8 cellular contexts compared by ENCODE assay signal in genomic region chr15:74958908-74959642, GRCh38. TPM values are rescaled to one million over a fixed set of nuclear protein-coding genes. Genes with fewer than 3 reads are reported as not detected.
DNase-seq lines count a peak whose midpoint lies in the region; ATAC-seq, FAIRE-seq and TF ChIP-seq lines count a peak whose summit lies in the region.

No MANE protein-coding gene starts in this region.

- 94% methylated on average over 49 of the region's 51 CpGs for WGBS in A549 (ENCODE audit: missing lambda C conversion rate)
- WGBS in IMR-90 (ENCODE audit: extremely low coverage in 2 of 2, insufficient read length in 1 of 2), 2 experiments, result 5% methylated on average over 25 of the region's 51 CpGs; no CpG with 5 or more reads in 1 of the 2 experiments

- DNase-seq in A549 (ENCODE audit: low read depth in 1 of 2, low spot score in 1 of 2) (no peak), IMR-90 (no peak), amygdala (lab: John Stamatoyannopoulos, UW) (no peak), mesenteric fat pad (ENCODE audit: low spot score) (no peak), SIG-M5 (lab: John Stamatoyannopoulos, UW) (no peak), NCI-H1930 (lab: John Stamatoyannopoulos, UW) (no peak)
- no peak for DNase-seq in effector memory CD8-positive, alpha-beta T cell
- DNase-seq in naive thymus-derived CD8-positive, alpha-beta T cell, result peak in 1 of 10 donors; percentile 8

- no peak for FAIRE-seq in A549 (lab: Jason Lieb, UNC)

- H4K20me1 ChIP-seq in IMR-90 (ENCODE audit: insufficient read depth, low read length), result no peaks in the 10 kb centered on the region; the same call in 1 of the 2 replicates

- H3K36me3 ChIP-seq in IMR-90 (ENCODE audit: control insufficient read depth, insufficient read depth, low read length), result no peaks in the 10 kb centered on the region

- in situ Hi-C loops in IMR-90 (cut with MboI; ENCODE audit: low sequenced_read_pairs), result no loop called here

- H3K4me3 Mint-ChIP-seq in effector memory CD8-positive, alpha-beta T cell, result peak overlapping the region; percentile 51 to 74
- peak overlapping the region in 9 of 10 donors; percentile 55 to 78 (median 70) for H3K4me3 Mint-ChIP-seq in naive thymus-derived CD8-positive, alpha-beta T cell

- no peak overlapping the region for H3K14ac ChIP-seq in IMR-90 (replicated peaks; ENCODE audit: low read depth, low read length)

- H3K79me1 ChIP-seq in IMR-90 (ENCODE audit: low read depth in 1 of 2, low read length in 2 of 2), result no peaks in the 10 kb centered on the region

- H4K8ac ChIP-seq in IMR-90 (ENCODE audit: low read depth in 2 of 2, low read length in 2 of 2), result no peak overlapping the region

- no peaks in the 10 kb centered on the region for H3K9me3 Mint-ChIP-seq in effector memory CD8-positive, alpha-beta T cell
- H3K9me3 Mint-ChIP-seq in naive thymus-derived CD8-positive, alpha-beta T cell, result no peaks in the 10 kb centered on the region

- intact Hi-C loops in IMR-90 (cut with micrococcal nuclease), result loop anchor here (10.0 kb wide), 1 partner anchor 584 kb away; no protein-coding TSS in a partner anchor

- TF ChIP-seq POLR2A in A549 (IDR thresholded peaks at IDR 0.05; ENCODE audit: low read length) (no peak), IMR-90 (IDR thresholded peaks at IDR 0.05; ENCODE audit: low read depth, low read length) (no peak)

- ATAC-seq in A549 (no peak), IMR-90 (ENCODE audit: low read depth) (no peak)
- ATAC-seq in effector memory CD8-positive, alpha-beta T cell (replicated peaks), result no peak
- no peak for ATAC-seq in naive thymus-derived CD8-positive, alpha-beta T cell

- no TSS peak for BruUV-seq in IMR-90 (replicated peaks; lab: Mats Ljungman, UMichigan)

- H2AK5ac ChIP-seq in IMR-90 (ENCODE audit: low read depth, low read length), result no peak overlapping the region

- H3K56ac ChIP-seq in IMR-90 (ENCODE audit: extremely low read depth, insufficient read depth, low read length), result no peak overlapping the region

- H3K36me3 Mint-ChIP-seq in effector memory CD8-positive, alpha-beta T cell (ENCODE audit: insufficient read depth), result no peaks in the 10 kb centered on the region
- peaks cover 0 to 2% (median 0%) of the 10 kb centered on the region in 3 donors for H3K36me3 Mint-ChIP-seq in naive thymus-derived CD8-positive, alpha-beta T cell

- H3K4ac ChIP-seq in IMR-90 (ENCODE audit: low read depth, low read length), result no peak overlapping the region

- no peak overlapping the region for H3K9ac ChIP-seq in IMR-90 (ENCODE audit: low read depth, low read length)

- no peak for TF ChIP-seq EP300 in A549 (IDR thresholded peaks at IDR 0.05)

- no peak overlapping the region for H2AK9ac ChIP-seq in IMR-90 (replicated peaks; ENCODE audit: low read depth, low read length, poor library complexity)

- no peaks in the 10 kb centered on the region for H3K9me1 ChIP-seq in IMR-90 (ENCODE audit: insufficient read depth, low read length)

- H3K23ac ChIP-seq in IMR-90 (ENCODE audit: low read depth, low read length), result no peak overlapping the region

- H3K4me2 ChIP-seq in A549 (peak overlapping the region; percentile 78), IMR-90 (ENCODE audit: low read depth, low read length) (no peak overlapping the region)

- no peak overlapping the region for H3K27ac Mint-ChIP-seq in effector memory CD8-positive, alpha-beta T cell
- H3K27ac Mint-ChIP-seq in naive thymus-derived CD8-positive, alpha-beta T cell, result peak overlapping the region in 2 of 10 donors; percentile 48 to 59

- POLR2A ChIA-PET in A549 (lab: Yijun Ruan, JAX), result interaction anchor here (0.6 to 2.8 kb wide), 2 partner anchors 12 to 21 kb away, joined by 3 to 24 read pairs; partner anchors contain the start of gene COX5A
- POLR2A ChIA-PET in IMR-90 (lab: Charles Lee; ENCODE audit: unreplicated experiment), result no interaction called here
- POLR2A ChIA-PET in naive thymus-derived CD8-positive, alpha-beta T cell (lab: Charles Lee), result interaction anchor here (1.1 kb wide), 1 partner anchor 154 kb away, joined by 3 read pairs; no protein-coding TSS in a partner anchor

- TF ChIP-seq CTCF in A549 (IDR thresholded peaks at IDR 0.05), result no peak
- no peak for TF ChIP-seq CTCF in IMR-90 (conservative IDR thresholded peaks at IDR 0.05; ENCODE audit: low read depth, low read length)

- peak overlapping the region; percentile 82 to 92; a peak in 4 of 6 replicates for H3K27ac ChIP-seq in A549
- no peak overlapping the region for H3K27ac ChIP-seq in IMR-90 (ENCODE audit: insufficient read depth, low read length)

- dilution Hi-C loops in IMR-90 (cut with HindIII; ENCODE audit: low sequenced_read_pairs, unreplicated experiment), result no loop called here

- no peak overlapping the region for H2BK20ac ChIP-seq in IMR-90 (ENCODE audit: low read depth, low read length)

- H3K4me3 ChIP-seq in A549 (peak overlapping the region; percentile 53; the same call in 1 of the 3 replicates), IMR-90 (ENCODE audit: insufficient read depth, low read depth, low read length) (no peak overlapping the region)

- H3K4me1 Mint-ChIP-seq in effector memory CD8-positive, alpha-beta T cell (ENCODE audit: low read depth in 2 of 2), result peaks cover 6 to 15% of the 10 kb centered on the region in 2 donors
- peaks cover 9 to 40% (median 32%) of the 10 kb centered on the region in 4 donors for H3K4me1 Mint-ChIP-seq in naive thymus-derived CD8-positive, alpha-beta T cell

- CTCF ChIA-PET in A549 (lab: Yijun Ruan, JAX) (interaction anchor here (0.6 to 7.9 kb wide), 8 partner anchors 9 to 357 kb away, joined by 3 to 54 read pairs (median 3); no protein-coding TSS in a partner anchor), IMR-90 (lab: Yijun Ruan, JAX) (interaction anchor here (1.1 kb wide), 1 partner anchor 9 kb away, joined by 4 read pairs; no protein-coding TSS in a partner anchor)

- H3K9me3 ChIP-seq in A549 (no peaks in the 10 kb centered on the region), IMR-90 (ENCODE audit: control insufficient read depth, insufficient read depth, low read length) (no peaks in the 10 kb centered on the region)

- H3K4me1 ChIP-seq in A549, result peaks cover 38% of the 10 kb centered on the region
- H3K4me1 ChIP-seq in IMR-90 (ENCODE audit: control insufficient read depth, insufficient read depth, low read length), result peaks cover 8% of the 10 kb centered on the region; the same call in 1 of the 2 replicates

- H4K5ac ChIP-seq in IMR-90 (ENCODE audit: low read depth, low read length), result no peak overlapping the region

- H3K27me3 ChIP-seq in IMR-90 (ENCODE audit: control insufficient read depth, insufficient read depth, low read length), result peaks cover 53% of the 10 kb centered on the region

- no peak for TF ChIP-seq RAD21 in A549 (conservative IDR thresholded peaks at IDR 0.05 in 1 of 2, IDR thresholded peaks at IDR 0.05 in 1 of 2)
- no peak for TF ChIP-seq RAD21 in IMR-90 (IDR thresholded peaks at IDR 0.05; ENCODE audit: low read length)

- H4K91ac ChIP-seq in IMR-90 (ENCODE audit: insufficient read depth, low read depth, low read length), result no peak overlapping the region

- peaks cover 34 to 58% of the 10 kb centered on the region in 2 donors for H3K27me3 Mint-ChIP-seq in effector memory CD8-positive, alpha-beta T cell
- peaks cover 10 to 36% (median 31%) of the 10 kb centered on the region in 5 donors for H3K27me3 Mint-ChIP-seq in naive thymus-derived CD8-positive, alpha-beta T cell

- H3K18ac ChIP-seq in IMR-90 (ENCODE audit: low read depth, low read length), result no peak overlapping the region

- no peak overlapping the region for H2BK120ac ChIP-seq in IMR-90 (ENCODE audit: low read depth, low read length)

- H2AFZ ChIP-seq in IMR-90 (replicated peaks; ENCODE audit: low read length, poor library complexity), result peak overlapping the region; percentile 69

- H2BK5ac ChIP-seq in IMR-90 (ENCODE audit: low read depth, low read length, poor library complexity, severe bottlenecking), result no peak overlapping the region

- H2BK15ac ChIP-seq in IMR-90 (ENCODE audit: low read depth, low read length), result no peak overlapping the region

RNA-seq across cellular contexts. Expression of gene RPP25, which starts 2.5 kb away (rescaled TPM):
- polyA plus RNA-seq in A549 (2011; rRNA removed) (8.8 and 9.3 TPM in 2 replicates), A549 (2017; fragmentation: RNase III; extraction: RNeasy Plus Mini Kit Qiagen cat#74134 plus additional on column Dnase treatment) (12.2 to 13.7 TPM (median 13.0 TPM) in 3 replicates), IMR-90 (2012; rRNA removed) (0.36 and 0.38 TPM in 2 replicates)
- polyA plus RNA-seq in A549 (2012; cell fraction: cytosol; rRNA removed), result 13.0 and 19.3 TPM in 2 replicates
- 11.3 and 14.5 TPM in 2 replicates for polyA plus RNA-seq in A549 (2012; cell fraction: nucleus; rRNA removed)
- 6.7 and 7.0 TPM in 2 replicates for polyA minus RNA-seq in A549 (2011; rRNA and poly(A)+ RNA removed)
- total RNA-seq in IMR-90 (2012; rRNA removed) (under 0.01 and 0.18 TPM in 2 replicates), mesenteric fat pad (10.7 TPM)
- 0.47 and 0.49 TPM in 2 replicates for polyA plus RNA-seq in IMR-90 (2012; cell fraction: cytosol; rRNA removed)
- polyA plus RNA-seq in IMR-90 (2012; cell fraction: nucleus; rRNA removed; ENCODE audit: low replicate concordance), result 0.19 and 0.23 TPM in 2 replicates
- total RNA-seq in naive thymus-derived CD8-positive, alpha-beta T cell, result 1 to 10 TPM; 3.8 to 4.1 TPM
- polyA plus RNA-seq in naive thymus-derived CD8-positive, alpha-beta T cell, result 1 to 10 TPM; 2.8 to 4.3 (median 4.2) TPM

RNA-seq across cellular contexts. Expression of gene COX5A, which starts 21.2 kb away (rescaled TPM):
- polyA plus RNA-seq in A549 (2011; rRNA removed) (328 and 391 TPM in 2 replicates), A549 (2017; fragmentation: RNase III; extraction: RNeasy Plus Mini Kit Qiagen cat#74134 plus additional on column Dnase treatment) (478 to 481 TPM (median 481 TPM) in 3 replicates), IMR-90 (2012; rRNA removed) (135 and 141 TPM in 2 replicates)
- polyA plus RNA-seq in A549 (2012; cell fraction: cytosol; rRNA removed), result 388 and 399 TPM in 2 replicates
- polyA plus RNA-seq in A549 (2012; cell fraction: nucleus; rRNA removed), result 232 and 279 TPM in 2 replicates
- polyA minus RNA-seq in A549 (2011; rRNA and poly(A)+ RNA removed), result 63.2 and 69.8 TPM in 2 replicates
- total RNA-seq in IMR-90 (2012; rRNA removed) (24.7 and 39.8 TPM in 2 replicates), mesenteric fat pad (175 TPM)
- 167 and 235 TPM in 2 replicates for polyA plus RNA-seq in IMR-90 (2012; cell fraction: cytosol; rRNA removed)
- 76.5 and 78.8 TPM in 2 replicates for polyA plus RNA-seq in IMR-90 (2012; cell fraction: nucleus; rRNA removed; ENCODE audit: low replicate concordance)
- total RNA-seq in naive thymus-derived CD8-positive, alpha-beta T cell, result 10 to 100 TPM; 60.0 to 66.0 TPM
- 100 to 1,000 TPM; 268 to 362 (median 276) TPM for polyA plus RNA-seq in naive thymus-derived CD8-positive, alpha-beta T cell

RNA-seq across cellular contexts. Expression of gene SCAMP5, which starts 36.3 kb away (rescaled TPM):
- polyA plus RNA-seq in A549 (2011; rRNA removed) (10.5 and 11.8 TPM in 2 replicates), A549 (2017; fragmentation: RNase III; extraction: RNeasy Plus Mini Kit Qiagen cat#74134 plus additional on column Dnase treatment) (13.7 to 16.2 TPM (median 15.0 TPM) in 3 replicates), IMR-90 (2012; rRNA removed) (1.6 and 1.7 TPM in 2 replicates)
- 11.2 and 15.3 TPM in 2 replicates for polyA plus RNA-seq in A549 (2012; cell fraction: cytosol; rRNA removed)
- 18.2 and 23.6 TPM in 2 replicates for polyA plus RNA-seq in A549 (2012; cell fraction: nucleus; rRNA removed)
- polyA minus RNA-seq in A549 (2011; rRNA and poly(A)+ RNA removed), result 14.0 and 17.4 TPM in 2 replicates
- total RNA-seq in IMR-90 (2012; rRNA removed) (0.36 and 0.56 TPM in 2 replicates), mesenteric fat pad (1.7 TPM)
- polyA plus RNA-seq in IMR-90 (2012; cell fraction: cytosol; rRNA removed), result 0.64 and 1.7 TPM in 2 replicates
- 5.1 and 5.5 TPM in 2 replicates for polyA plus RNA-seq in IMR-90 (2012; cell fraction: nucleus; rRNA removed; ENCODE audit: low replicate concordance)
- under 1 TPM; 0.23 to 0.36 TPM for total RNA-seq in naive thymus-derived CD8-positive, alpha-beta T cell
- under 1 TPM in 2 of 3 donors, not detected in 1; 0.09 to 0.19 TPM for polyA plus RNA-seq in naive thymus-derived CD8-positive, alpha-beta T cell

RNA-seq across cellular contexts. Expression of gene FAM219B, which starts 52.4 kb away (rescaled TPM):
- polyA plus RNA-seq in A549 (2011; rRNA removed) (46.2 and 65.3 TPM in 2 replicates), A549 (2017; fragmentation: RNase III; extraction: RNeasy Plus Mini Kit Qiagen cat#74134 plus additional on column Dnase treatment) (29.9 to 36.9 TPM (median 31.3 TPM) in 3 replicates), IMR-90 (2012; rRNA removed) (40.8 and 48.7 TPM in 2 replicates)
- 38.6 and 40.8 TPM in 2 replicates for polyA plus RNA-seq in A549 (2012; cell fraction: cytosol; rRNA removed)
- polyA plus RNA-seq in A549 (2012; cell fraction: nucleus; rRNA removed), result 96.5 and 128 TPM in 2 replicates
- 42.7 and 47.2 TPM in 2 replicates for polyA minus RNA-seq in A549 (2011; rRNA and poly(A)+ RNA removed)
- total RNA-seq in IMR-90 (2012; rRNA removed) (20.3 and 24.9 TPM in 2 replicates), mesenteric fat pad (91.4 TPM)
- 20.9 and 24.3 TPM in 2 replicates for polyA plus RNA-seq in IMR-90 (2012; cell fraction: cytosol; rRNA removed)
- 154 and 222 TPM in 2 replicates for polyA plus RNA-seq in IMR-90 (2012; cell fraction: nucleus; rRNA removed; ENCODE audit: low replicate concordance)
- total RNA-seq in naive thymus-derived CD8-positive, alpha-beta T cell, result 10 to 100 TPM; 80.2 to 91.5 TPM
- 10 to 100 TPM; 18.8 to 22.3 (median 20.7) TPM for polyA plus RNA-seq in naive thymus-derived CD8-positive, alpha-beta T cell
